ENCODE assay signal across 1 cellular context in genomic region chr7:152520861-152521302, GRCh38.
TF ChIP-seq lines count a peak whose summit lies in the region.

No MANE protein-coding gene starts in this region.

TF ChIP-seq in K562, 482 proteins besides CTCF, POLR2A, EP300 and RAD21 (continued from another document and continues in another):
- TF ChIP-seq PBX2 (CRISPR knock-in tag; IDR thresholded peaks at IDR 0.05; ENCODE audit: low read depth) (no peak), PBX2 (tag; conservative IDR thresholded peaks at IDR 0.05; ENCODE audit: low read depth) (peak; percentile 44), ZNF133 (CRISPR knock-in tag; IDR thresholded peaks at IDR 0.05) (no peak), ZNF766 (CRISPR knock-in tag; conservative IDR thresholded peaks at IDR 0.05) (0 out of 2 replicates have a peak, but pooled peaks have one; percentile 48), ZNF232 (CRISPR knock-in tag; IDR thresholded peaks at IDR 0.05) (no peak), GABPB2 (CRISPR knock-in tag; conservative IDR thresholded peaks at IDR 0.05) (no peak), PTTG1 (tag; IDR thresholded peaks at IDR 0.05; ENCODE audit: low read depth) (no peak), ZNF408 (CRISPR knock-in tag; IDR thresholded peaks at IDR 0.05; ENCODE audit: low read depth) (no peak), SOX6 (IDR thresholded peaks at IDR 0.05) (no peak), TCFL5 (CRISPR knock-in tag; conservative IDR thresholded peaks at IDR 0.05) (no peak), XRCC4 (IDR thresholded peaks at IDR 0.05; ENCODE audit: extremely low read depth, insufficient read depth, insufficient read length) (no peak), ZNF699 (CRISPR knock-in tag; IDR thresholded peaks at IDR 0.05; ENCODE audit: insufficient replicate concordance) (no peak), HSF4 (CRISPR knock-in tag; IDR thresholded peaks at IDR 0.05; ENCODE audit: borderline replicate concordance) (no peak), E2F4 (CRISPR knock-in tag; IDR thresholded peaks at IDR 0.05; ENCODE audit: low read depth) (no peak), FOXJ3 (CRISPR knock-in tag; IDR thresholded peaks at IDR 0.05) (no peak), ZSCAN29 (IDR thresholded peaks at IDR 0.05) (no peak), MYC (IDR thresholded peaks at IDR 0.05; ENCODE audit: low read depth, low read length) (no peak), MYC (CRISPR knock-in tag; IDR thresholded peaks at IDR 0.05; ENCODE audit: borderline replicate concordance, low read depth) (no peak), HMBOX1 (IDR thresholded peaks at IDR 0.05) (0 out of 2 replicates have a peak, but pooled peaks have one; percentile 32), U2AF1 (optimal IDR thresholded peaks at IDR 0.05; ENCODE audit: low read depth, low read length) (no peak), LEF1 (IDR thresholded peaks at IDR 0.05) (no peak), TEAD4 (IDR thresholded peaks at IDR 0.05; ENCODE audit: low read length) (no peak), TEAD4 (CRISPR knock-in tag; IDR thresholded peaks at IDR 0.05; ENCODE audit: borderline replicate concordance) (no peak), EGR1 (conservative IDR thresholded peaks at IDR 0.05) (no peak), RAD51 (IDR thresholded peaks at IDR 0.05; ENCODE audit: borderline replicate concordance, low read depth) (no peak), MLX (CRISPR knock-in tag; conservative IDR thresholded peaks at IDR 0.05) (no peak), GTF3C2 (IDR thresholded peaks at IDR 0.05; ENCODE audit: borderline replicate concordance, extremely low read depth, insufficient read length) (no peak), SREBF2 (CRISPR knock-in tag; IDR thresholded peaks at IDR 0.05) (no peak), NFE2 (IDR thresholded peaks at IDR 0.05; ENCODE audit: low read depth) (peak; percentile 85), ZNF24 (IDR thresholded peaks at IDR 0.05) (no peak), ETS1 (conservative IDR thresholded peaks at IDR 0.05; ENCODE audit: control insufficient read depth, low read depth, low read length) (no peak), ZNF79 (CRISPR knock-in tag; IDR thresholded peaks at IDR 0.05; ENCODE audit: low read depth) (no peak), CBX5 (IDR thresholded peaks at IDR 0.05; ENCODE audit: borderline replicate concordance, low read depth) (no peak), ILF3 (IDR thresholded peaks at IDR 0.05; ENCODE audit: borderline replicate concordance) (no peak), CEBPZ (IDR thresholded peaks at IDR 0.05; ENCODE audit: borderline replicate concordance, low read depth, low read length) (no peak), BCOR (IDR thresholded peaks at IDR 0.05) (no peak), KDM1A (IDR thresholded peaks at IDR 0.05) (peak; percentile 34 to 62; a peak in 2 of 4 replicates), SRSF7 (optimal IDR thresholded peaks at IDR 0.05; ENCODE audit: low read depth, low read length) (no peak), ETV5 (CRISPR knock-in tag; IDR thresholded peaks at IDR 0.05; ENCODE audit: low read depth) (no peak), WHSC1 (IDR thresholded peaks at IDR 0.05; ENCODE audit: low read length) (no peak), NRF1 (conservative IDR thresholded peaks at IDR 0.05 in 1 of 2, IDR thresholded peaks at IDR 0.05 in 1 of 2) (no peak), MAFF (IDR thresholded peaks at IDR 0.05; ENCODE audit: low read length) (peak; percentile 3; the same call in 1 of the 2 replicates), TAL1 (IDR thresholded peaks at IDR 0.05) (no peak), ZNF174 (CRISPR knock-in tag; IDR thresholded peaks at IDR 0.05) (no peak), ZFP1 (CRISPR knock-in tag; IDR thresholded peaks at IDR 0.05) (no peak), MTA3 (IDR thresholded peaks at IDR 0.05; ENCODE audit: borderline replicate concordance) (no peak), ZNF507 (tag; conservative IDR thresholded peaks at IDR 0.05) (no peak), TOE1 (IDR thresholded peaks at IDR 0.05; ENCODE audit: borderline replicate concordance) (0 out of 2 replicates have a peak, but pooled peaks have one; percentile 22), TOE1 (CRISPR knock-in tag; IDR thresholded peaks at IDR 0.05; ENCODE audit: borderline replicate concordance, low read depth) (no peak), BCLAF1 (IDR thresholded peaks at IDR 0.05; ENCODE audit: borderline replicate concordance in 1 of 2, control insufficient read depth in 1 of 2, low read depth in 2 of 2, low read length in 1 of 2) (no peak), ZNF316 (IDR thresholded peaks at IDR 0.05) (peak; percentile 75), ZBTB8A (IDR thresholded peaks at IDR 0.05; ENCODE audit: partially characterized antibody) (no peak), TCF15 (CRISPR knock-in tag; IDR thresholded peaks at IDR 0.05) (no peak)
